ENCODE assay signal across 8 cellular contexts in genomic region chr1:6966326-6966725, GRCh38.
"Had no signal": no experiment of that assay in that cellular context is flagged by ENCODE, and none has a peak within 500 bp of the region (broad histone marks: within the 10 kb centered on the region; RNA-seq: fewer than 3 reads in every experiment).

No MANE protein-coding gene starts in this region.

- DNase-seq: GM23248, GOT3, KG1 had no signal

- H3K9ac ChIP-seq: GM23248 had no signal

- H3K36me3 Mint-ChIP-seq: IgD-negative memory B cell had no signal

- H3K27ac ChIP-seq: GM23248, HL-60 had no signal

- H3K36me3 ChIP-seq: HAP-1 had no signal

- ATAC-seq: HCT116, HepG2 had no signal

- H3K9me3 ChIP-seq: HAP-1 had no signal

- H3K27ac Mint-ChIP-seq: IgD-negative memory B cell had no signal

- H2AFZ ChIP-seq: GM23248 had no signal

- H3K4me3 ChIP-seq: GM23248, HAP-1 had no signal
